ENCODE assay signal across 30 cellular contexts in the genomic region with DNA sequence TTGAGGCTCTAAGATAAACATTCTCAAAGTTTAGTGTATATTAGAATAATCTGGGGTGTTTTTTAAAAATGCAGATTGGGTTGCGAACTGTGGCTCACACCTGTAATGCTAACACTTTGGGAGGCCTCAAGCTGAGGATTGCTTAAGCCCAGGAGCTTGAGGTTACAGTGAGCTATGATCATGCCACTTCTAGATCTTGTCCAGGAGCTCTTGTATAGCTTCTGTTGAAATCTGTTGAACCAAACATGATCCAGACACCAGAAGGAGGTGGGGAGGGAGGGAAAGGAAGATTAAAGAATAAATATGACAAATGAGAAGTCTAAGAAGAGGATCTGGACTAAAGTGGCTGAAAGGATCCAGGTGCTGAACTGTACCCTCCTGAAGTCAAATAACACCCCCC. TPM values are rescaled to one million over a fixed set of nuclear protein-coding genes. Genes with fewer than 3 reads are reported as not detected.
"Had no signal": no experiment of that assay in that cellular context is flagged by ENCODE, and none has a peak within 500 bp of the region (broad histone marks: within the 10 kb centered on the region; RNA-seq: fewer than 3 reads in every experiment).

No MANE protein-coding gene starts in this region.

- H3K4me3 Mint-ChIP-seq: activated CD4-positive, alpha-beta memory T cell treated with anti-CD3 and anti-CD28 coated beads for 36 hours; activated CD4-positive, alpha-beta T cell treated with anti-CD3 and anti-CD28 coated beads for 36 hours; activated CD4-positive, alpha-beta T cell treated with anti-CD3 and anti-CD28 coated beads, Interleukin-2, amount 10 ng/mL, durations not matched to agents 24 days and 14 days; activated CD8-positive, alpha-beta memory T cell treated with anti-CD3 and anti-CD28 coated beads, Interleukin-2, amount 10 ng/mL, durations not matched to agents 7 days and 5 days; activated CD8-positive, alpha-beta T cell treated with anti-CD3 and anti-CD28 coated beads, Interleukin-2, amount 10 ng/mL, durations not matched to agents 7 days and 5 days; activated naive CD4-positive, alpha-beta T cell treated with anti-CD3 and anti-CD28 coated beads, Interleukin-2, amount 50 U/mL, for 24 hours; activated T-cell treated with anti-CD3 and anti-CD28 coated beads, Interleukin-2, amount 50 U/mL, for 72 hours; endodermal cell had no signal

- H3K36me3 ChIP-seq: colonic mucosa, gastrocnemius medialis, heart left ventricle had no signal

- ATAC-seq: activated CD4-positive, alpha-beta T cell treated with anti-CD3 and anti-CD28 coated beads for 36 hours; activated CD8-positive, alpha-beta memory T cell treated with anti-CD3 and anti-CD28 coated beads, Interleukin-2, amount 10 ng/mL, durations not matched to agents 7 days and 5 days; activated CD8-positive, alpha-beta T cell treated with anti-CD3 and anti-CD28 coated beads, Interleukin-2, amount 10 ng/mL, durations not matched to agents 7 days and 5 days; activated T-cell treated with anti-CD3 and anti-CD28 coated beads, Interleukin-2, amount 50 U/mL, for 72 hours; body of pancreas; esophagus mucosa; foreskin keratinocyte; gastrocnemius medialis; heart left ventricle had no signal

- H3K9me3 ChIP-seq: body of pancreas, colonic mucosa, gastrocnemius medialis, heart left ventricle had no signal

- H3K4me3 ChIP-seq: body of pancreas, colonic mucosa, gastrocnemius medialis, heart left ventricle had no signal

- H3K9me3 Mint-ChIP-seq: activated CD4-positive, alpha-beta memory T cell treated with anti-CD3 and anti-CD28 coated beads for 36 hours; activated CD4-positive, alpha-beta T cell treated with anti-CD3 and anti-CD28 coated beads, Interleukin-2, amount 10 ng/mL, durations not matched to agents 24 days and 14 days; activated naive CD4-positive, alpha-beta T cell treated with anti-CD3 and anti-CD28 coated beads, Interleukin-2, amount 50 U/mL, for 24 hours; activated T-cell treated with anti-CD3 and anti-CD28 coated beads, Interleukin-2, amount 50 U/mL, for 72 hours; endodermal cell had no signal

- H3K27me3 Mint-ChIP-seq: activated CD4-positive, alpha-beta memory T cell treated with anti-CD3 and anti-CD28 coated beads for 36 hours; activated CD4-positive, alpha-beta T cell treated with anti-CD3 and anti-CD28 coated beads for 36 hours; activated CD4-positive, alpha-beta T cell treated with anti-CD3 and anti-CD28 coated beads, Interleukin-2, amount 10 ng/mL, durations not matched to agents 24 days and 14 days; activated CD8-positive, alpha-beta memory T cell treated with anti-CD3 and anti-CD28 coated beads, Interleukin-2, amount 10 ng/mL, durations not matched to agents 7 days and 5 days; activated naive CD4-positive, alpha-beta T cell treated with anti-CD3 and anti-CD28 coated beads, Interleukin-2, amount 50 U/mL, for 24 hours had no signal

- H3K27me3 ChIP-seq: body of pancreas, colonic mucosa had no signal

- DNase-seq: activated CD4-positive, alpha-beta memory T cell treated with anti-CD3 and anti-CD28 coated beads for 36 hours; activated CD4-positive, alpha-beta T cell treated with anti-CD3 and anti-CD28 coated beads for 36 hours; activated CD4-positive, alpha-beta T cell treated with anti-CD3 and anti-CD28 coated beads, Interleukin-2, amount 10 ng/mL, durations not matched to agents 24 days and 14 days; activated CD4-positive, CD25-positive, alpha-beta regulatory T cell; activated CD4-positive, CD25-positive, alpha-beta regulatory T cell treated with anti-CD3 and anti-CD28 coated beads, Interleukin-2, amount 50 U/mL, for 72 hours; activated CD8-positive, alpha-beta memory T cell treated with anti-CD3 and anti-CD28 coated beads, Interleukin-2, amount 10 ng/mL, durations not matched to agents 7 days and 5 days; activated CD8-positive, alpha-beta memory T cell treated with anti-CD3 and anti-CD28 coated beads, Interleukin-2, amount 50 U/mL, for 4 hours; activated CD8-positive, alpha-beta T cell treated with anti-CD3 and anti-CD28 coated beads, Interleukin-2, amount 10 ng/mL, durations not matched to agents 7 days and 5 days; activated gamma-delta T cell; activated naive CD4-positive, alpha-beta T cell; activated T-cell treated with anti-CD3 and anti-CD28 coated beads, Interleukin-2, amount 50 U/mL, for 1 hour; activated T-cell treated with anti-CD3 and anti-CD28 coated beads, Interleukin-2, amount 50 U/mL, for 72 hours; amygdala; aorta; body of pancreas; central memory CD4-positive, alpha-beta T cell; cerebellar nuclear complex; colonic mucosa; effector memory CD4-positive, alpha-beta T cell; foreskin keratinocyte; gastrocnemius medialis; glutamatergic neuron; heart left ventricle; T-helper 2 cell had no signal

- H3K4me1 ChIP-seq: colonic mucosa, foreskin keratinocyte had no signal

- H3K27ac ChIP-seq: body of pancreas, colonic mucosa, foreskin keratinocyte, gastrocnemius medialis had no signal

- H3K27ac Mint-ChIP-seq: activated CD4-positive, alpha-beta memory T cell treated with anti-CD3 and anti-CD28 coated beads for 36 hours; activated CD4-positive, alpha-beta T cell treated with anti-CD3 and anti-CD28 coated beads, Interleukin-2, amount 10 ng/mL, durations not matched to agents 24 days and 14 days; activated CD8-positive, alpha-beta memory T cell treated with anti-CD3 and anti-CD28 coated beads, Interleukin-2, amount 10 ng/mL, durations not matched to agents 7 days and 5 days; activated CD8-positive, alpha-beta T cell treated with anti-CD3 and anti-CD28 coated beads, Interleukin-2, amount 10 ng/mL, durations not matched to agents 7 days and 5 days; activated naive CD4-positive, alpha-beta T cell treated with anti-CD3 and anti-CD28 coated beads, Interleukin-2, amount 50 U/mL, for 24 hours; activated T-cell treated with anti-CD3 and anti-CD28 coated beads, Interleukin-2, amount 50 U/mL, for 72 hours; endodermal cell had no signal

RNA-seq across cellular contexts. Expression of gene PDE1B, which starts 14.4 kb away (rescaled TPM):
- total RNA-seq: dermis microvascular lymphatic vessel endothelial cell, foreskin keratinocyte had no signal
- polyA plus RNA-seq: foreskin keratinocyte had no signal

RNA-seq across cellular contexts. Expression of gene PPP1R1A, which starts 24.7 kb away (rescaled TPM):
- total RNA-seq: activated CD4-positive, alpha-beta memory T cell treated with anti-CD3 and anti-CD28 coated beads for 36 hours; activated CD4-positive, alpha-beta T cell treated with anti-CD3 and anti-CD28 coated beads for 36 hours; activated CD4-positive, alpha-beta T cell treated with anti-CD3 and anti-CD28 coated beads, Interleukin-2, amount 10 ng/mL, durations not matched to agents 24 days and 14 days; activated CD8-positive, alpha-beta memory T cell treated with anti-CD3 and anti-CD28 coated beads for 36 hours; activated CD8-positive, alpha-beta memory T cell treated with anti-CD3 and anti-CD28 coated beads, Interleukin-2, amount 10 ng/mL, durations not matched to agents 7 days and 5 days; activated CD8-positive, alpha-beta T cell treated with anti-CD3 and anti-CD28 coated beads, Interleukin-2, amount 10 ng/mL, durations not matched to agents 7 days and 5 days; activated T-cell treated with anti-CD3 and anti-CD28 coated beads, Interleukin-2, amount 50 U/mL, for 72 hours; dermis microvascular lymphatic vessel endothelial cell; esophagus mucosa; foreskin keratinocyte; T-helper 1 cell treated with Interleukin-12 subunit alpha and Interleukin-12 subunit beta and Interleukin-4 antibody, amounts not matched to agents 30 ng/mL and 1 ng/mL, for 36 hours had no signal
- polyA plus RNA-seq: foreskin keratinocyte had no signal
